In the genomic region with DNA sequence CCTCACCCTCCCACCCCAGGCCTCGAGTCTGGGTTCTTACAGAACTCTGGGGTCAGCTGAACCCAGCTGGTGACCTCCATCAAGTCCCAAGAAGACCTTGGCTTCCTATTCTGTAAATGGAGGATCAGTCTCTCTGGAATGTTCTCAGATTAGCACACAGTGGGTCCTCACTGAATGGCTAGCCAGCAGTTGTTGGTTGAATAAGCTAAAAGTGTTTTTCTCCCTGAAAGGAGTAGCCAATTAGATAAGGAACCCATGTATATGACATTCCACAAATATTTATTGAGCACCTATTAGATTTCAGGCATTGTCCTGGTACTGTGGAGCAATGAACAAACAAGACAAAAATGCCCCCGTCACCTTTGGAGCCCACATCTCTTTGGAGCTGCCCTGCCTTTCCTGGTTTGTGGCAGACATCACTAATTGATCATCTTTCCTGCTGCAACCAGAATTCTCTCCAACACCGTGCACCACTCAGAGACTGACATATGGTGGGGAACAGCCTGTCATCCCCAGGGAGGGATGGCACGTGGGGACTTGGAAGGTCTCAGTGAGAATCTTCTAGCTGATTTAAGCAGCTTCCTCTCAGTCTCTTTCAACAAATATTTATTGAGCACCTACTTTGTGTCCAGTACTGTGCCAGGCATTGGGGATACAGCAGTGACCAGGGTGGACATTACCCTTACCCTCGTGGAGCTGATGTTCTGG, we compare ENCODE assay signal across 1 cellular context.
TF ChIP-seq lines count a peak whose summit lies in the region.

No MANE protein-coding gene starts in this region.

TF ChIP-seq in HepG2, 621 proteins besides CTCF, POLR2A, EP300 and RAD21 (continued from another document and continues in another):
- TF ChIP-seq, protein P1, sequence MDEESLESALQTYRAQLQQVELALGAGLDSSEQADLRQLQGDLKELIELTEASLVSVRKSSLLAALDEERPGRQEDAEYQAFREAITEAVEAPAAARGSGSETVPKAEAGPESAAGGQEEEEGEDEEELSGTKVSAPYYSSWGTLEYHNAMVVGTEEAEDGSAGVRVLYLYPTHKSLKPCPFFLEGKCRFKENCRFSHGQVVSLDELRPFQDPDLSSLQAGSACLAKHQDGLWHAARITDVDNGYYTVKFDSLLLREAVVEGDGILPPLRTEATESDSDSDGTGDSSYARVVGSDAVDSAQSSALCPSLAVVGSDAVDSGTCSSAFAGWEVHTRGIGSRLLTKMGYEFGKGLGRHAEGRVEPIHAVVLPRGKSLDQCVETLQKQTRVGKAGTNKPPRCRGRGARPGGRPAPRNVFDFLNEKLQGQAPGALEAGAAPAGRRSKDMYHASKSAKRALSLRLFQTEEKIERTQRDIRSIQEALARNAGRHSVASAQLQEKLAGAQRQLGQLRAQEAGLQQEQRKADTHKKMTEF (CRISPR knock-in tag; IDR thresholded peaks at IDR 0.05), result peak; percentile 37; the same call in 1 of the 2 replicates
- TF ChIP-seq MIER3 (CRISPR knock-in tag; IDR thresholded peaks at IDR 0.05; ENCODE audit: borderline replicate concordance) (no peak), HMG20A (CRISPR knock-in tag; IDR thresholded peaks at IDR 0.05; ENCODE audit: borderline replicate concordance) (no peak), ATAD3A (CRISPR knock-in tag; IDR thresholded peaks at IDR 0.05) (no peak), TGIF2 (CRISPR knock-in tag; IDR thresholded peaks at IDR 0.05) (peak; percentile 37; the same call in 1 of the 2 replicates), ZNF558 (CRISPR knock-in tag; IDR thresholded peaks at IDR 0.05; ENCODE audit: borderline replicate concordance) (no peak), ZNF878 (CRISPR knock-in tag; IDR thresholded peaks at IDR 0.05) (no peak), NR2F2 (IDR thresholded peaks at IDR 0.05; ENCODE audit: borderline replicate concordance, low read depth) (no peak), MIER2 (CRISPR knock-in tag; IDR thresholded peaks at IDR 0.05) (no peak), STAT5B (CRISPR knock-in tag; IDR thresholded peaks at IDR 0.05) (no peak), ZNF432 (CRISPR knock-in tag; IDR thresholded peaks at IDR 0.05; ENCODE audit: borderline replicate concordance) (no peak), ZNF720 (CRISPR knock-in tag; IDR thresholded peaks at IDR 0.05) (no peak), HNF4A (CRISPR knock-in tag; IDR thresholded peaks at IDR 0.05) (peak; percentile 51), KMT2B (CRISPR knock-in tag; IDR thresholded peaks at IDR 0.05) (no peak), ZNF569 (CRISPR knock-in tag; IDR thresholded peaks at IDR 0.05; ENCODE audit: borderline replicate concordance) (no peak), FOXA1 (IDR thresholded peaks at IDR 0.05) (no peak), FOXA1 (CRISPR knock-in tag; IDR thresholded peaks at IDR 0.05) (peak; percentile 76), KLF13 (CRISPR knock-in tag; IDR thresholded peaks at IDR 0.05) (no peak), ZFP90 (CRISPR knock-in tag; IDR thresholded peaks at IDR 0.05; ENCODE audit: borderline replicate concordance) (0 out of 2 replicates have a peak, but pooled peaks have one; percentile 64), HOXA5 (CRISPR knock-in tag; IDR thresholded peaks at IDR 0.05) (no peak), ZNF614 (CRISPR knock-in tag; IDR thresholded peaks at IDR 0.05; ENCODE audit: borderline replicate concordance) (0 out of 2 replicates have a peak, but pooled peaks have one; percentile 27), THAP11 (CRISPR knock-in tag; IDR thresholded peaks at IDR 0.05) (0 out of 2 replicates have a peak, but pooled peaks have one; percentile 12), ZNF629 (CRISPR knock-in tag; conservative IDR thresholded peaks at IDR 0.05) (peak; percentile 54), PAX8 (CRISPR knock-in tag; IDR thresholded peaks at IDR 0.05; ENCODE audit: borderline replicate concordance) (no peak), ZMYM3 (CRISPR knock-in tag; IDR thresholded peaks at IDR 0.05) (peak; percentile 66; the same call in 1 of the 2 replicates), TBX2 (CRISPR knock-in tag; IDR thresholded peaks at IDR 0.05; ENCODE audit: borderline replicate concordance) (peak; percentile 38; the same call in 1 of the 2 replicates), POGZ (CRISPR knock-in tag; IDR thresholded peaks at IDR 0.05) (no peak)
- TF ChIP-seq, protein P2, sequence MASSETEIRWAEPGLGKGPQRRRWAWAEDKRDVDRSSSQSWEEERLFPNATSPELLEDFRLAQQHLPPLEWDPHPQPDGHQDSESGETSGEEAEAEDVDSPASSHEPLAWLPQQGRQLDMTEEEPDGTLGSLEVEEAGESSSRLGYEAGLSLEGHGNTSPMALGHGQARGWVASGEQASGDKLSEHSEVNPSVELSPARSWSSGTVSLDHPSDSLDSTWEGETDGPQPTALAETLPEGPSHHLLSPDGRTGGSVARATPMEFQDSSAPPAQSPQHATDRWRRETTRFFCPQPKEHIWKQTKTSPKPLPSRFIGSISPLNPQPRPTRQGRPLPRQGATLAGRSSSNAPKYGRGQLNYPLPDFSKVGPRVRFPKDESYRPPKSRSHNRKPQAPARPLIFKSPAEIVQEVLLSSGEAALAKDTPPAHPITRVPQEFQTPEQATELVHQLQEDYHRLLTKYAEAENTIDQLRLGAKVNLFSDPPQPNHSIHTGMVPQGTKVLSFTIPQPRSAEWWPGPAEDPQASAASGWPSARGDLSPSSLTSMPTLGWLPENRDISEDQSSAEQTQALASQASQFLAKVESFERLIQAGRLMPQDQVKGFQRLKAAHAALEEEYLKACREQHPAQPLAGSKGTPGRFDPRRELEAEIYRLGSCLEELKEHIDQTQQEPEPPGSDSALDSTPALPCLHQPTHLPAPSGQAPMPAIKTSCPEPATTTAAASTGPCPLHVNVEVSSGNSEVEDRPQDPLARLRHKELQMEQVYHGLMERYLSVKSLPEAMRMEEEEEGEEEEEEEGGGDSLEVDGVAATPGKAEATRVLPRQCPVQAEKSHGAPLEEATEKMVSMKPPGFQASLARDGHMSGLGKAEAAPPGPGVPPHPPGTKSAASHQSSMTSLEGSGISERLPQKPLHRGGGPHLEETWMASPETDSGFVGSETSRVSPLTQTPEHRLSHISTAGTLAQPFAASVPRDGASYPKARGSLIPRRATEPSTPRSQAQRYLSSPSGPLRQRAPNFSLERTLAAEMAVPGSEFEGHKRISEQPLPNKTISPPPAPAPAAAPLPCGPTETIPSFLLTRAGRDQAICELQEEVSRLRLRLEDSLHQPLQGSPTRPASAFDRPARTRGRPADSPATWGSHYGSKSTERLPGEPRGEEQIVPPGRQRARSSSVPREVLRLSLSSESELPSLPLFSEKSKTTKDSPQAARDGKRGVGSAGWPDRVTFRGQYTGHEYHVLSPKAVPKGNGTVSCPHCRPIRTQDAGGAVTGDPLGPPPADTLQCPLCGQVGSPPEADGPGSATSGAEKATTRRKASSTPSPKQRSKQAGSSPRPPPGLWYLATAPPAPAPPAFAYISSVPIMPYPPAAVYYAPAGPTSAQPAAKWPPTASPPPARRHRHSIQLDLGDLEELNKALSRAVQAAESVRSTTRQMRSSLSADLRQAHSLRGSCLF (CRISPR knock-in tag; IDR thresholded peaks at IDR 0.05; ENCODE audit: borderline replicate concordance), result 0 out of 2 replicates have a peak, but pooled peaks have one; percentile 39
- TF ChIP-seq, protein P3, sequence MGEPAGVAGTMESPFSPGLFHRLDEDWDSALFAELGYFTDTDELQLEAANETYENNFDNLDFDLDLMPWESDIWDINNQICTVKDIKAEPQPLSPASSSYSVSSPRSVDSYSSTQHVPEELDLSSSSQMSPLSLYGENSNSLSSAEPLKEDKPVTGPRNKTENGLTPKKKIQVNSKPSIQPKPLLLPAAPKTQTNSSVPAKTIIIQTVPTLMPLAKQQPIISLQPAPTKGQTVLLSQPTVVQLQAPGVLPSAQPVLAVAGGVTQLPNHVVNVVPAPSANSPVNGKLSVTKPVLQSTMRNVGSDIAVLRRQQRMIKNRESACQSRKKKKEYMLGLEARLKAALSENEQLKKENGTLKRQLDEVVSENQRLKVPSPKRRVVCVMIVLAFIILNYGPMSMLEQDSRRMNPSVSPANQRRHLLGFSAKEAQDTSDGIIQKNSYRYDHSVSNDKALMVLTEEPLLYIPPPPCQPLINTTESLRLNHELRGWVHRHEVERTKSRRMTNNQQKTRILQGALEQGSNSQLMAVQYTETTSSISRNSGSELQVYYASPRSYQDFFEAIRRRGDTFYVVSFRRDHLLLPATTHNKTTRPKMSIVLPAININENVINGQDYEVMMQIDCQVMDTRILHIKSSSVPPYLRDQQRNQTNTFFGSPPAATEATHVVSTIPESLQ (CRISPR knock-in tag; conservative IDR thresholded peaks at IDR 0.05), result no peak
- TF ChIP-seq, protein P4, sequence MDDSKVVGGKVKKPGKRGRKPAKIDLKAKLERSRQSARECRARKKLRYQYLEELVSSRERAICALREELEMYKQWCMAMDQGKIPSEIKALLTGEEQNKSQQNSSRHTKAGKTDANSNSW (CRISPR knock-in tag; IDR thresholded peaks at IDR 0.05; ENCODE audit: borderline replicate concordance), result no peak
- TF ChIP-seq, protein P5, sequence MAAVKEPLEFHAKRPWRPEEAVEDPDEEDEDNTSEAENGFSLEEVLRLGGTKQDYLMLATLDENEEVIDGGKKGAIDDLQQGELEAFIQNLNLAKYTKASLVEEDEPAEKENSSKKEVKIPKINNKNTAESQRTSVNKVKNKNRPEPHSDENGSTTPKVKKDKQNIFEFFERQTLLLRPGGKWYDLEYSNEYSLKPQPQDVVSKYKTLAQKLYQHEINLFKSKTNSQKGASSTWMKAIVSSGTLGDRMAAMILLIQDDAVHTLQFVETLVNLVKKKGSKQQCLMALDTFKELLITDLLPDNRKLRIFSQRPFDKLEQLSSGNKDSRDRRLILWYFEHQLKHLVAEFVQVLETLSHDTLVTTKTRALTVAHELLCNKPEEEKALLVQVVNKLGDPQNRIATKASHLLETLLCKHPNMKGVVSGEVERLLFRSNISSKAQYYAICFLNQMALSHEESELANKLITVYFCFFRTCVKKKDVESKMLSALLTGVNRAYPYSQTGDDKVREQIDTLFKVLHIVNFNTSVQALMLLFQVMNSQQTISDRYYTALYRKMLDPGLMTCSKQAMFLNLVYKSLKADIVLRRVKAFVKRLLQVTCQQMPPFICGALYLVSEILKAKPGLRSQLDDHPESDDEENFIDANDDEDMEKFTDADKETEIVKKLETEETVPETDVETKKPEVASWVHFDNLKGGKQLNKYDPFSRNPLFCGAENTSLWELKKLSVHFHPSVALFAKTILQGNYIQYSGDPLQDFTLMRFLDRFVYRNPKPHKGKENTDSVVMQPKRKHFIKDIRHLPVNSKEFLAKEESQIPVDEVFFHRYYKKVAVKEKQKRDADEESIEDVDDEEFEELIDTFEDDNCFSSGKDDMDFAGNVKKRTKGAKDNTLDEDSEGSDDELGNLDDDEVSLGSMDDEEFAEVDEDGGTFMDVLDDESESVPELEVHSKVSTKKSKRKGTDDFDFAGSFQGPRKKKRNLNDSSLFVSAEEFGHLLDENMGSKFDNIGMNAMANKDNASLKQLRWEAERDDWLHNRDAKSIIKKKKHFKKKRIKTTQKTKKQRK (IDR thresholded peaks at IDR 0.05; ENCODE audit: low read length), result no peak
- TF ChIP-seq, protein P6, sequence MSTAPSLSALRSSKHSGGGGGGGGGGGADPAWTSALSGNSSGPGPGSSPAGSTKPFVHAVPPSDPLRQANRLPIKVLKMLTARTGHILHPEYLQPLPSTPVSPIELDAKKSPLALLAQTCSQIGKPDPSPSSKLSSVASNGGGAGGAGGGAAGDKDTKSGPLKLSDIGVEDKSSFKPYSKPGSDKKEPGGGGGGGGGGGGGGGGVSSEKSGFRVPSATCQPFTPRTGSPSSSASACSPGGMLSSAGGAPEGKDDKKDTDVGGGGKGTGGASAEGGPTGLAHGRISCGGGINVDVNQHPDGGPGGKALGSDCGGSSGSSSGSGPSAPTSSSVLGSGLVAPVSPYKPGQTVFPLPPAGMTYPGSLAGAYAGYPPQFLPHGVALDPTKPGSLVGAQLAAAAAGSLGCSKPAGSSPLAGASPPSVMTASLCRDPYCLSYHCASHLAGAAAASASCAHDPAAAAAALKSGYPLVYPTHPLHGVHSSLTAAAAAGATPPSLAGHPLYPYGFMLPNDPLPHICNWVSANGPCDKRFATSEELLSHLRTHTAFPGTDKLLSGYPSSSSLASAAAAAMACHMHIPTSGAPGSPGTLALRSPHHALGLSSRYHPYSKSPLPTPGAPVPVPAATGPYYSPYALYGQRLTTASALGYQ (CRISPR knock-in tag; IDR thresholded peaks at IDR 0.05), result 0 out of 2 replicates have a peak, but pooled peaks have one; percentile 21
- TF ChIP-seq, protein P7, sequence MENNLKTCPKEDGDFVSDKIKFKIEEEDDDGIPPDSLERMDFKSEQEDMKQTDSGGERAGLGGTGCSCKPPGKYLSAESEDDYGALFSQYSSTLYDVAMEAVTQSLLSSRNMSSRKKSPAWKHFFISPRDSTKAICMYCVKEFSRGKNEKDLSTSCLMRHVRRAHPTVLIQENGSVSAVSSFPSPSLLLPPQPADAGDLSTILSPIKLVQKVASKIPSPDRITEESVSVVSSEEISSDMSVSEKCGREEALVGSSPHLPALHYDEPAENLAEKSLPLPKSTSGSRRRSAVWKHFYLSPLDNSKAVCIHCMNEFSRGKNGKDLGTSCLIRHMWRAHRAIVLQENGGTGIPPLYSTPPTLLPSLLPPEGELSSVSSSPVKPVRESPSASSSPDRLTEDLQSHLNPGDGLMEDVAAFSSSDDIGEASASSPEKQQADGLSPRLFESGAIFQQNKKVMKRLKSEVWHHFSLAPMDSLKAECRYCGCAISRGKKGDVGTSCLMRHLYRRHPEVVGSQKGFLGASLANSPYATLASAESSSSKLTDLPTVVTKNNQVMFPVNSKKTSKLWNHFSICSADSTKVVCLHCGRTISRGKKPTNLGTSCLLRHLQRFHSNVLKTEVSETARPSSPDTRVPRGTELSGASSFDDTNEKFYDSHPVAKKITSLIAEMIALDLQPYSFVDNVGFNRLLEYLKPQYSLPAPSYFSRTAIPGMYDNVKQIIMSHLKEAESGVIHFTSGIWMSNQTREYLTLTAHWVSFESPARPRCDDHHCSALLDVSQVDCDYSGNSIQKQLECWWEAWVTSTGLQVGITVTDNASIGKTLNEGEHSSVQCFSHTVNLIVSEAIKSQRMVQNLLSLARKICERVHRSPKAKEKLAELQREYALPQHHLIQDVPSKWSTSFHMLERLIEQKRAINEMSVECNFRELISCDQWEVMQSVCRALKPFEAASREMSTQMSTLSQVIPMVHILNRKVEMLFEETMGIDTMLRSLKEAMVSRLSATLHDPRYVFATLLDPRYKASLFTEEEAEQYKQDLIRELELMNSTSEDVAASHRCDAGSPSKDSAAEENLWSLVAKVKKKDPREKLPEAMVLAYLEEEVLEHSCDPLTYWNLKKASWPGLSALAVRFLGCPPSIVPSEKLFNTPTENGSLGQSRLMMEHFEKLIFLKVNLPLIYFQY (CRISPR knock-in tag; IDR thresholded peaks at IDR 0.05; ENCODE audit: borderline replicate concordance), result 0 out of 2 replicates have a peak, but pooled peaks have one; percentile 46
- TF ChIP-seq, protein P8, sequence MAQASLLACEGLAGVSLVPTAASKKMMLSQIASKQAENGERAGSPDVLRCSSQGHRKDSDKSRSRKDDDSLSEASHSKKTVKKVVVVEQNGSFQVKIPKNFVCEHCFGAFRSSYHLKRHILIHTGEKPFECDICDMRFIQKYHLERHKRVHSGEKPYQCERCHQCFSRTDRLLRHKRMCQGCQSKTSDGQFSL (CRISPR knock-in tag; IDR thresholded peaks at IDR 0.05), result 0 out of 2 replicates have a peak, but pooled peaks have one; percentile 37
- TF ChIP-seq, protein P9, sequence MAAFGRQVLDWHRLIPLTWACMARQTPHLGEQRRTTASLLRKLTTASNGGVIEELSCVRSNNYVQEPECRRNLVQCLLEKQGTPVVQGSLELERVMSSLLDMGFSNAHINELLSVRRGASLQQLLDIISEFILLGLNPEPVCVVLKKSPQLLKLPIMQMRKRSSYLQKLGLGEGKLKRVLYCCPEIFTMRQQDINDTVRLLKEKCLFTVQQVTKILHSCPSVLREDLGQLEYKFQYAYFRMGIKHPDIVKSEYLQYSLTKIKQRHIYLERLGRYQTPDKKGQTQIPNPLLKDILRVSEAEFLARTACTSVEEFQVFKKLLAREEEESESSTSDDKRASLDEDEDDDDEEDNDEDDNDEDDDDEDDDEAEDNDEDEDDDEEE (CRISPR knock-in tag; IDR thresholded peaks at IDR 0.05), result peak; percentile 78; the same call in 1 of the 2 replicates
